Comparison of ENCODE assay signal across 10 cellular contexts in genomic region chr3:25603703-25604102, GRCh38.
DNase-seq lines count a peak whose midpoint lies in the region; ATAC-seq, FAIRE-seq and TF ChIP-seq lines count a peak whose summit lies in the region.
"Had no signal": no experiment of that assay in that cellular context is flagged by ENCODE, and none has a peak within 500 bp of the region (broad histone marks: within the 10 kb centered on the region; RNA-seq: fewer than 3 reads in every experiment).

No MANE protein-coding gene starts in this region.

- TF ChIP-seq EP300 in GM12878 (IDR thresholded peaks at IDR 0.05; ENCODE audit: borderline replicate concordance in 1 of 2, control insufficient read depth in 1 of 2, low read depth in 2 of 2, low read length in 2 of 2): no peak

- CTCF ChIA-PET in GM12878 (lab: Yijun Ruan, JAX): interaction anchor here (1.7 to 2.2 kb wide), 3 partner anchors 8 to 13 kb away, joined by 5 to 10 read pairs (median 7); no protein-coding TSS in a partner anchor

- SMC1A ChIA-PET in GM12878 (lab: Charles Lee; ENCODE audit: uncharacterized antibody, unreplicated experiment): interaction anchor here (1.0 to 2.6 kb wide), 3 partner anchors 8 to 30 kb away, joined by 3 to 7 read pairs (median 4); no protein-coding TSS in a partner anchor

- H3K4me1 ChIP-seq in GM12878 (ENCODE audit: control insufficient read depth, insufficient read depth, low read length): no peaks in the 10 kb centered on the region
- peaks cover 0 to 2% of the 10 kb centered on the region in 2 donors for H3K4me1 ChIP-seq in lung (ENCODE audit: control insufficient read depth in 2 of 2, insufficient read depth in 2 of 2, low read length in 2 of 2)
- H3K4me1 ChIP-seq in prostate gland (replicated peaks): no peaks in the 10 kb centered on the region
- H3K4me1 ChIP-seq: body of pancreas had no signal

- in situ Hi-C loops in KBM-7 (cut with MboI; ENCODE audit: low pct_unique_long_range_greater_than_20kb, low sequenced_read_pairs): no loop called here
- in situ Hi-C loops in GM12878 (cut with MboI): no loop called here

- H3K9ac ChIP-seq in GM12878 (ENCODE audit: control insufficient read depth, insufficient read depth, low read length): no peak overlapping the region

- DNase-seq in AG10803 (ENCODE audit: low read depth) (peak; percentile 38), KBM-7 (peak; percentile 71), GM12878 (ENCODE audit: low read depth, low spot score) (no peak), lung (ENCODE audit: low spot score) (peak; percentile 50), prostate gland (ENCODE audit: low spot score) (no peak)
- no peak for DNase-seq in effector CD4-positive, alpha-beta T cell
- DNase-seq: activated CD4-positive, CD25-positive, alpha-beta regulatory T cell treated with anti-CD3 and anti-CD28 coated beads, Interleukin-2, amount 50 U/mL, for 72 hours had no signal

- RAD21 ChIA-PET in GM12878 (lab: Charles Lee; ENCODE audit: unreplicated experiment): interaction anchor here (1.7 kb wide), 1 partner anchor 45 kb away, joined by 6 read pairs; no protein-coding TSS in a partner anchor

- H3K36me3 ChIP-seq in GM12878 (ENCODE audit: control insufficient read depth in 2 of 2, insufficient read depth in 2 of 2, low read length in 1 of 2) (peaks cover 0 to 11% of the 10 kb centered on the region in 2 experiments; a peak in 3 of 4 replicates), lung (ENCODE audit: control insufficient read depth in 2 of 2, insufficient read depth in 2 of 2, low read length in 2 of 2) (peaks cover 10% of the 10 kb centered on the region in 2 donors), prostate gland (no peaks in the 10 kb centered on the region)

- BruUV-seq in GM12878 (replicated peaks; lab: Mats Ljungman, UMichigan): TSS peak; percentile 25

- no peak overlapping the region for H2AFZ ChIP-seq in GM12878 (ENCODE audit: control insufficient read depth, low read depth, low read length)

- no peak for FAIRE-seq in GM12878 (lab: Jason Lieb, UNC)

- H3K27me3 ChIP-seq in GM12878 (replicated peaks in 1 of 2; ENCODE audit: control insufficient read depth in 2 of 2, insufficient read depth in 2 of 2, low read length in 1 of 2): no peaks in the 10 kb centered on the region
- H3K27me3 ChIP-seq in lung (ENCODE audit: control insufficient read depth, insufficient read depth): no peaks in the 10 kb centered on the region
- H3K27me3 ChIP-seq in prostate gland (replicated peaks; ENCODE audit: insufficient read depth): no peaks in the 10 kb centered on the region
- H3K27me3 ChIP-seq: body of pancreas had no signal

- H3K9me3 ChIP-seq in GM12878 (replicated peaks; ENCODE audit: control insufficient read depth, insufficient read depth, low read length) (no peaks in the 10 kb centered on the region), lung (ENCODE audit: control insufficient read depth in 2 of 2, insufficient read depth in 1 of 2, low read length in 1 of 2) (no peaks in the 10 kb centered on the region), prostate gland (no peaks in the 10 kb centered on the region)
- H3K9me3 ChIP-seq: body of pancreas had no signal

- H3K4me2 ChIP-seq in GM12878 (ENCODE audit: control insufficient read depth, insufficient read depth): no peak overlapping the region

- intact Hi-C loops in GM12878 (cut with micrococcal nuclease; ENCODE audit: unreplicated experiment) (no loop called here), prostate gland (cut with DNase I) (no loop called here)

- H4K20me1 ChIP-seq in GM12878 (ENCODE audit: control insufficient read depth, insufficient read depth): no peaks in the 10 kb centered on the region

- TF ChIP-seq POLR2A in GM12878 (IDR thresholded peaks at IDR 0.05; ENCODE audit: low read depth, low read length): no peak
- TF ChIP-seq POLR2A in prostate gland (IDR thresholded peaks at IDR 0.05): no peak

- WGBS in GM12878 (ENCODE audit: insufficient coverage, insufficient replicate concordance, low lambda C conversion rate, missing lambda C conversion rate): 100% methylated on average over 1 of the region's 1 CpG
- WGBS in lung, 2 donors: 22 to 35% methylated on average over 1 of the region's 1 CpG
- WGBS in prostate gland: 44% methylated on average over 1 of the region's 1 CpG

- H3K27ac ChIP-seq in GM12878 (ENCODE audit: control insufficient read depth, insufficient read depth) (no peak overlapping the region), lung (ENCODE audit: low read depth in 1 of 2, low read length in 1 of 2) (peak overlapping the region in 1 of 2 donors; percentile 78), prostate gland (no peak overlapping the region)

- H3K4me3 ChIP-seq in AG10803 (ENCODE audit: low read length) (no peak overlapping the region), GM12878 (no peak overlapping the region), lung (no peak overlapping the region), prostate gland (no peak overlapping the region)
- H3K4me3 ChIP-seq: body of pancreas had no signal

- ATAC-seq in GM12878: no peak
- peak; percentile 84 for ATAC-seq in lung (ENCODE audit: insufficient read depth, low FRiP score)
- ATAC-seq in GM21529 (IDR thresholded peaks at IDR 0.05; ENCODE audit: unreplicated experiment): no peak
- ATAC-seq in HG03378 (IDR thresholded peaks at IDR 0.05; ENCODE audit: unreplicated experiment): no peak
- ATAC-seq: body of pancreas had no signal

- no peak for TF ChIP-seq RAD21 in GM12878 (IDR thresholded peaks at IDR 0.05; ENCODE audit: insufficient read depth, low read depth, low read length)

- TF ChIP-seq CTCF in AG10803 (conservative IDR thresholded peaks at IDR 0.05; ENCODE audit: low read length): no peak
- TF ChIP-seq CTCF in GM12878 (IDR thresholded peaks at IDR 0.05 in 2 of 3, conservative IDR thresholded peaks at IDR 0.05 in 1 of 3; ENCODE audit: control insufficient read depth in 2 of 3, extremely low read depth in 1 of 3, insufficient read depth in 1 of 3, low read depth in 3 of 3, low read length in 3 of 3): no peak
- TF ChIP-seq CTCF in lung (IDR thresholded peaks at IDR 0.05; ENCODE audit: control extremely low read depth, extremely low read depth): no peak
- TF ChIP-seq CTCF in prostate gland (IDR thresholded peaks at IDR 0.05): no peak

- no peaks in the 10 kb centered on the region for H3K79me2 ChIP-seq in GM12878 (ENCODE audit: control insufficient read depth, insufficient read depth, low read length)

- POLR2A ChIA-PET in GM12878 (lab: Charles Lee): no interaction called here

TF ChIP-seq in GM12878, 131 proteins besides CTCF, POLR2A, EP300 and RAD21:
- no peak for TF ChIP-seq IRF4 (IDR thresholded peaks at IDR 0.05; ENCODE audit: low read depth, low read length)

Comparison
In these comparisons a context has a peak if more than half of its experiments do, and no peak if none do; other contexts are left out.
1. DNase-seq: peak in AG10803 (single experiment), KBM-7 (single experiment) and lung (single experiment); none in GM12878 (single experiment), prostate gland (single experiment) and effector CD4-positive, alpha-beta T cell (single experiment).